ENCODE assay signal across 10 cellular contexts in genomic region chr10:27157150-27157549, GRCh38. TPM values are rescaled to one million over a fixed set of nuclear protein-coding genes. Genes with fewer than 3 reads are reported as not detected.
DNase-seq lines count a peak whose midpoint lies in the region; ATAC-seq, FAIRE-seq and TF ChIP-seq lines count a peak whose summit lies in the region.
"Had no signal": no experiment of that assay in that cellular context is flagged by ENCODE, and none has a peak within 500 bp of the region (broad histone marks: within the 10 kb centered on the region; RNA-seq: fewer than 3 reads in every experiment).

No MANE protein-coding gene starts in this region.

- H3K27me3 ChIP-seq in MG63 (no peaks in the 10 kb centered on the region), K562 (ENCODE audit: control insufficient read depth in 2 of 2, insufficient read depth in 2 of 2, low read length in 2 of 2) (no peaks in the 10 kb centered on the region)
- H3K27me3 ChIP-seq in naive thymus-derived CD4-positive, alpha-beta T cell (ENCODE audit: control insufficient read depth in 2 of 2, insufficient read depth in 2 of 2, low read length in 2 of 2) = no peaks in the 10 kb centered on the region
- H3K27me3 ChIP-seq: SJSA1 had no signal

- H3K36me3 ChIP-seq in MG63 (peaks cover 49% of the 10 kb centered on the region), K562 (ENCODE audit: control insufficient read depth, insufficient read depth, low read length) (peaks cover 52% of the 10 kb centered on the region)
- H3K36me3 ChIP-seq in naive thymus-derived CD4-positive, alpha-beta T cell (ENCODE audit: control insufficient read depth in 2 of 3, insufficient read depth in 3 of 3, low read length in 3 of 3) = peaks cover 4 to 23% (median 11%) of the 10 kb centered on the region in 3 experiments

- TF ChIP-seq RAD21 in K562 (CRISPR knock-in tag; conservative IDR thresholded peaks at IDR 0.05 in 1 of 2, IDR thresholded peaks at IDR 0.05 in 1 of 2) = no peak

- H3K79me2 ChIP-seq in K562 (ENCODE audit: control insufficient read depth, insufficient read depth, low read length) = peaks cover 71% of the 10 kb centered on the region

- peak overlapping the region; percentile 18; the same call in 1 of the 3 replicates for H3K27ac ChIP-seq in K562 (ENCODE audit: extremely low read depth, low read depth, low read length)
- no peak overlapping the region for H3K27ac ChIP-seq in naive thymus-derived CD4-positive, alpha-beta T cell (ENCODE audit: low read depth, low read length)
- H3K27ac ChIP-seq: SJSA1 had no signal

- POLR2A ChIA-PET in K562 (lab: Yijun Ruan, JAX) = interaction anchor here (1.6 kb wide), 1 partner anchor 13 kb away, joined by 5 read pairs; no protein-coding TSS in a partner anchor
- POLR2A ChIA-PET in naive thymus-derived CD4-positive, alpha-beta T cell (lab: Charles Lee) = interaction anchor here (0.9 to 1.7 kb wide), 3 partner anchors 10 to 93 kb away, joined by 3 to 4 read pairs (median 3); no protein-coding TSS in a partner anchor

- H3K27ac Mint-ChIP-seq in naive thymus-derived CD4-positive, alpha-beta T cell = peak overlapping the region; percentile 92 to 100 (median 100)

- in situ Hi-C loops in K562 (cut with MboI) = no loop called here

- H3K4me1 Mint-ChIP-seq in naive thymus-derived CD4-positive, alpha-beta T cell = peaks cover 23 to 41% (median 35%) of the 10 kb centered on the region in 7 donors

- H3K9ac ChIP-seq in K562 (ENCODE audit: insufficient read depth in 1 of 2, low read depth in 2 of 2, low read length in 2 of 2) = peak overlapping the region; percentile 36 to 80

- H3K36me3 Mint-ChIP-seq in naive thymus-derived CD4-positive, alpha-beta T cell = peaks cover 7 to 22% (median 20%) of the 10 kb centered on the region in 5 donors

- BruUV-seq in K562 (replicated peaks; lab: Mats Ljungman, UMichigan) = no TSS peak

- no peak for TF ChIP-seq POLR2A in K562 (conservative IDR thresholded peaks at IDR 0.05)

- peaks cover 0 to 2% (median 0%) of the 10 kb centered on the region in 5 donors for H3K27me3 Mint-ChIP-seq in naive thymus-derived CD4-positive, alpha-beta T cell

- peaks cover 0 to 8% (median 0%) of the 10 kb centered on the region in 11 donors for H3K9me3 Mint-ChIP-seq in naive thymus-derived CD4-positive, alpha-beta T cell

- H3K9me3 ChIP-seq in MG63 = no peaks in the 10 kb centered on the region
- H3K9me3 ChIP-seq in K562 (replicated peaks; ENCODE audit: control insufficient read depth, insufficient read depth, low read depth, low read length) = no peaks in the 10 kb centered on the region
- H3K9me3 ChIP-seq in naive thymus-derived CD4-positive, alpha-beta T cell (ENCODE audit: control insufficient read depth in 2 of 3, low read length in 3 of 3) = no peaks in the 10 kb centered on the region
- H3K9me3 ChIP-seq: SJSA1 had no signal

- H3K4me2 ChIP-seq in K562 (ENCODE audit: insufficient read depth, low read length) = peak overlapping the region; percentile 97

- peaks cover 7 to 13% of the 10 kb centered on the region in 2 experiments; a peak in 4 of 5 replicates for H3K4me1 ChIP-seq in K562 (replicated peaks in 1 of 2; ENCODE audit: control insufficient read depth in 2 of 2, insufficient read depth in 2 of 2, low read length in 2 of 2)
- peaks cover 13% of the 10 kb centered on the region in 2 donors for H3K4me1 ChIP-seq in naive thymus-derived CD4-positive, alpha-beta T cell (ENCODE audit: control insufficient read depth in 2 of 2, insufficient read depth in 2 of 2, low read length in 2 of 2)

- peak overlapping the region; percentile 84 to 100 (median 97) for H3K4me3 Mint-ChIP-seq in naive thymus-derived CD4-positive, alpha-beta T cell

- DNase-seq in GM12864 (ENCODE audit: low read depth) (no peak), MG63 (no peak), K562 (ENCODE audit: extremely low read depth in 1 of 4, low spot score in 3 of 4) (no peak), cardiac septum (ENCODE audit: low spot score) (no peak), glomerular visceral epithelial cell (ENCODE audit: extremely low spot score) (no peak), NCI-H2081 (lab: John Stamatoyannopoulos, UW) (no peak), T-helper 9 cell (no peak)
- DNase-seq in naive thymus-derived CD4-positive, alpha-beta T cell = no peak
- DNase-seq: NCI-H1048 had no signal

- peak; percentile 19 for FAIRE-seq in K562 (lab: Jason Lieb, UNC)

- no peak overlapping the region for H2AFZ ChIP-seq in K562 (ENCODE audit: low read depth, low read length)

- intact Hi-C loops in K562 (cut with micrococcal nuclease) = loop anchor here (10.0 kb wide), 1 partner anchor 292 kb away; the partner anchor contains the start of gene ABI1
- intact Hi-C loops in naive thymus-derived CD4-positive, alpha-beta T cell (cut with micrococcal nuclease) = loop anchor here (5.0 kb wide), 2 partner anchors 130 to 720 kb away; partner anchors contain the start of gene APBB1IP (in 1 of the 2)
- intact Hi-C loops in cardiac septum (cut with DNase I) = no loop called here

- no peak for TF ChIP-seq EP300 in K562 (IDR thresholded peaks at IDR 0.05; ENCODE audit: low read length)

- no peak for ATAC-seq in K562
- ATAC-seq in naive thymus-derived CD4-positive, alpha-beta T cell = no peak

- no peak for TF ChIP-seq CTCF in GM12864 (IDR thresholded peaks at IDR 0.05; ENCODE audit: low read depth, low read length, missing control alignments)
- TF ChIP-seq CTCF in K562 (IDR thresholded peaks at IDR 0.05 in 2 of 3, conservative IDR thresholded peaks at IDR 0.05 in 1 of 3; ENCODE audit: insufficient read depth in 2 of 3, low read depth in 1 of 3, low read length in 3 of 3) = no peak

- H3K4me3 ChIP-seq in GM12864 (ENCODE audit: low read depth, low read length) (peak overlapping the region; percentile 92), MG63 (peak overlapping the region; percentile 93), K562 (peak overlapping the region; percentile 70)
- H3K4me3 ChIP-seq in naive thymus-derived CD4-positive, alpha-beta T cell (ENCODE audit: low read length) = no peak overlapping the region

- peaks cover 4% of the 10 kb centered on the region; the same call in 1 of the 2 replicates for H4K20me1 ChIP-seq in K562 (replicated peaks; ENCODE audit: control insufficient read depth, insufficient read depth, low read length)

- WGBS in K562 (ENCODE audit: insufficient coverage, low coverage, missing lambda C conversion rate) = 24% methylated on average over 2 of the region's 2 CpGs

- H3K9me1 ChIP-seq in K562 (ENCODE audit: control insufficient read depth, insufficient read depth, low read length) = no peaks in the 10 kb centered on the region

- CTCF ChIA-PET in K562 (lab: Yijun Ruan, JAX; ENCODE audit: low intra/inter-chr PET ratio) = no interaction called here
- CTCF ChIA-PET in naive thymus-derived CD4-positive, alpha-beta T cell (lab: Charles Lee) = interaction anchor here (0.6 to 0.8 kb wide), 2 partner anchors 61 to 95 kb away, joined by 3 read pairs; no protein-coding TSS in a partner anchor

RNA-seq across cellular contexts. Expression of gene MASTL, which starts 2.0 kb away (rescaled TPM):
- total RNA-seq in MG63 (2014; rRNA removed; shearing (Covaris generic); ENCODE audit: low replicate concordance) = 13.2 and 21.2 TPM in 2 replicates
- total RNA-seq in K562 (2011; cell fraction: chromatin; rRNA removed; ENCODE audit: low replicate concordance) = 19.7 and 67.4 TPM in 2 replicates
- total RNA-seq in K562 (2011; cell fraction: nucleolus; rRNA removed) = 15.2 and 18.7 TPM in 2 replicates
- 20.9 and 24.3 TPM in 2 replicates for total RNA-seq in K562 (2011; cell fraction: nucleoplasm; rRNA removed)
- total RNA-seq in K562 (2014; rRNA removed) = 26.0 and 26.9 TPM in 2 replicates
- 29.3 and 32.7 TPM in 2 replicates for total RNA-seq in K562 (2014; rRNA removed; fragmentation: Illumina TruSeq; extraction: Trizol)
- 27.4 and 29.9 TPM in 2 replicates for total RNA-seq in K562 (2015; rRNA removed; fragmentation: Illumina TruSeq; extraction: Trizol)
- total RNA-seq in K562 (2021) = 16.7 and 17.5 TPM in 2 replicates
- polyA plus RNA-seq in K562 (2011; rRNA removed) = 20.9 and 23.1 TPM in 2 replicates
- polyA plus RNA-seq in K562 (2011; cell fraction: cytosol; rRNA removed) = 4.1 and 10.4 TPM in 2 replicates
- 14.4 and 15.4 TPM in 2 replicates for polyA plus RNA-seq in K562 (2011; cell fraction: nucleus; rRNA removed)
- 12.7 and 15.2 TPM in 2 replicates for polyA plus RNA-seq in K562 (2012)
- polyA plus RNA-seq in K562 (2014; fragmentation: Illumina TruSeq; extraction: Trizol) = 24.8 and 29.7 TPM in 2 replicates
- 1 to 10 TPM; 6.8 to 8.0 TPM for polyA plus RNA-seq in K562 (2014; fragmentation: Nextera tagmentation; extraction: Ambion mirVana)
- polyA plus RNA-seq in K562 (2014; rRNA removed) = 19.9 and 21.2 TPM in 2 replicates
- 26.6 and 35.3 TPM in 2 replicates for polyA minus RNA-seq in K562 (2011; rRNA and poly(A)+ RNA removed)
- 9.6 and 10.2 TPM in 2 replicates for polyA minus RNA-seq in K562 (2011; cell fraction: cytosol; rRNA and poly(A)+ RNA removed)
- 8.3 and 16.3 TPM in 2 replicates for polyA minus RNA-seq in K562 (2011; cell fraction: nucleus; rRNA and poly(A)+ RNA removed)
- total RNA-seq in naive thymus-derived CD4-positive, alpha-beta T cell = 10 to 100 TPM in 3 of 5 experiments, 1 to 10 TPM in 2; 8.4 to 29.0 (median 20.2) TPM
- polyA plus RNA-seq in naive thymus-derived CD4-positive, alpha-beta T cell = 1 to 10 TPM; 2.6 to 3.4 TPM
- total RNA-seq in cardiac septum = 1.8 TPM

RNA-seq across cellular contexts. Expression of gene YME1L1, which starts 3.0 kb away (rescaled TPM):
- total RNA-seq in MG63 (2014; rRNA removed; shearing (Covaris generic); ENCODE audit: low replicate concordance) = 92.1 and 123 TPM in 2 replicates
- 42.7 and 99.2 TPM in 2 replicates for total RNA-seq in K562 (2011; cell fraction: chromatin; rRNA removed; ENCODE audit: low replicate concordance)
- 25.0 and 27.5 TPM in 2 replicates for total RNA-seq in K562 (2011; cell fraction: nucleolus; rRNA removed)
- total RNA-seq in K562 (2011; cell fraction: nucleoplasm; rRNA removed) = 49.3 and 76.3 TPM in 2 replicates
- total RNA-seq in K562 (2014; rRNA removed) (82.5 and 159 TPM in 2 replicates), K562 (2014; rRNA removed; fragmentation: Illumina TruSeq; extraction: Trizol) (136 and 152 TPM in 2 replicates), K562 (2015; rRNA removed; fragmentation: Illumina TruSeq; extraction: Trizol) (131 and 133 TPM in 2 replicates), K562 (2021) (108 and 112 TPM in 2 replicates), cardiac septum (87.4 TPM)
- polyA plus RNA-seq in K562 (2011; rRNA removed) (102 and 155 TPM in 2 replicates), K562 (2014; fragmentation: Illumina TruSeq; extraction: Trizol) (118 and 128 TPM in 2 replicates), K562 (2014; fragmentation: Nextera tagmentation; extraction: Ambion mirVana) (10 to 100 TPM; 32.7 to 41.6 TPM), K562 (2014; rRNA removed) (76.6 and 79.9 TPM in 2 replicates)
- polyA plus RNA-seq in K562 (2011; cell fraction: cytosol; rRNA removed) = 24.4 and 47.4 TPM in 2 replicates
- polyA plus RNA-seq in K562 (2011; cell fraction: nucleus; rRNA removed) = 23.1 and 35.5 TPM in 2 replicates
- 86.1 and 92.3 TPM in 2 replicates for polyA plus RNA-seq in K562 (2012)
- polyA minus RNA-seq in K562 (2011; rRNA and poly(A)+ RNA removed) = 118 and 135 TPM in 2 replicates
- 53.4 and 60.8 TPM in 2 replicates for polyA minus RNA-seq in K562 (2011; cell fraction: cytosol; rRNA and poly(A)+ RNA removed)
- 22.9 and 38.9 TPM in 2 replicates for polyA minus RNA-seq in K562 (2011; cell fraction: nucleus; rRNA and poly(A)+ RNA removed)
- 100 to 1,000 TPM in 3 of 5 experiments, 10 to 100 TPM in 2; 87.7 to 130 (median 113) TPM for total RNA-seq in naive thymus-derived CD4-positive, alpha-beta T cell
- 100 to 1,000 TPM; 111 to 112 TPM for polyA plus RNA-seq in naive thymus-derived CD4-positive, alpha-beta T cell

RNA-seq across cellular contexts. Expression of gene ANKRD26, which starts 56.9 kb away (rescaled TPM):
- total RNA-seq in MG63 (2014; rRNA removed; shearing (Covaris generic); ENCODE audit: low replicate concordance) = 4.3 and 4.5 TPM in 2 replicates
- total RNA-seq in K562 (2011; cell fraction: chromatin; rRNA removed; ENCODE audit: low replicate concordance) = 8.7 and 40.3 TPM in 2 replicates
- total RNA-seq in K562 (2011; cell fraction: nucleolus; rRNA removed) = 4.2 and 4.7 TPM in 2 replicates
- 7.6 and 10.1 TPM in 2 replicates for total RNA-seq in K562 (2011; cell fraction: nucleoplasm; rRNA removed)
- total RNA-seq in K562 (2014; rRNA removed) (4.6 and 4.9 TPM in 2 replicates), K562 (2014; rRNA removed; fragmentation: Illumina TruSeq; extraction: Trizol) (11.0 and 12.2 TPM in 2 replicates), K562 (2015; rRNA removed; fragmentation: Illumina TruSeq; extraction: Trizol) (11.9 and 12.3 TPM in 2 replicates), K562 (2021) (6.8 and 7.4 TPM in 2 replicates), cardiac septum (9.1 TPM)
- polyA plus RNA-seq in K562 (2011; rRNA removed) (4.0 and 4.2 TPM in 2 replicates), K562 (2014; fragmentation: Illumina TruSeq; extraction: Trizol) (5.3 and 6.8 TPM in 2 replicates), K562 (2014; fragmentation: Nextera tagmentation; extraction: Ambion mirVana) (1 to 10 TPM; 2.3 to 2.7 TPM), K562 (2014; rRNA removed) (3.6 and 7.3 TPM in 2 replicates)
- polyA plus RNA-seq in K562 (2011; cell fraction: cytosol; rRNA removed) = 0.31 and 0.99 TPM in 2 replicates
- 3.2 and 3.3 TPM in 2 replicates for polyA plus RNA-seq in K562 (2011; cell fraction: nucleus; rRNA removed)
- polyA plus RNA-seq in K562 (2012) = 4.3 and 4.7 TPM in 2 replicates
- polyA minus RNA-seq in K562 (2011; rRNA and poly(A)+ RNA removed) = 10.2 and 11.9 TPM in 2 replicates
- polyA minus RNA-seq in K562 (2011; cell fraction: cytosol; rRNA and poly(A)+ RNA removed) = 3.8 and 4.1 TPM in 2 replicates
- polyA minus RNA-seq in K562 (2011; cell fraction: nucleus; rRNA and poly(A)+ RNA removed) = 4.7 and 8.4 TPM in 2 replicates
- total RNA-seq in naive thymus-derived CD4-positive, alpha-beta T cell = 10 to 100 TPM in 2 of 5 experiments, 1 to 10 TPM in 3; 6.4 to 14.2 (median 8.9) TPM
- 1 to 10 TPM; 2.9 to 3.9 TPM for polyA plus RNA-seq in naive thymus-derived CD4-positive, alpha-beta T cell
